16 cellular contexts compared by ENCODE assay signal in genomic region chr7:45457591-45457990, GRCh38.
DNase-seq lines count a peak whose midpoint lies in the region; ATAC-seq lines count a peak whose summit lies in the region.
"Had no signal": no experiment of that assay in that cellular context is flagged by ENCODE, and none has a peak within 500 bp of the region (broad histone marks: within the 10 kb centered on the region; RNA-seq: fewer than 3 reads in every experiment).

No MANE protein-coding gene starts in this region.

- ATAC-seq in GM18870 (IDR thresholded peaks at IDR 0.05; ENCODE audit: unreplicated experiment) (no peak), Right ventricle myocardium inferior (no peak)
- ATAC-seq: GM23338; stimulated activated memory B cell treated with anti-CD40 and anti-IgM and Interleukin-4, amounts not matched to agents 10 μg/mL and 1 μg/mL and 100 μg/mL, for 72 hours had no signal

- peak; percentile 45 for DNase-seq in NCI-H82 (lab: John Stamatoyannopoulos, UW)
- DNase-seq in NCI-H82 treated with DMSO at 0.1 percent for 48 hours (lab: John Stamatoyannopoulos, UW; ENCODE audit: unreplicated experiment): no peak
- DNase-seq in NCI-H187 treated with DMSO at 0.1 percent for 48 hours (lab: John Stamatoyannopoulos, UW): peak; percentile 46
- peak; percentile 90 for DNase-seq in NCI-H748 (lab: John Stamatoyannopoulos, UW; ENCODE audit: unreplicated experiment)
- DNase-seq in activated T-cell treated with anti-CD3 and anti-CD28 coated beads, Interleukin-2, amount 50 U/mL, for 1 hour: no peak
- DNase-seq in Right ventricle myocardium inferior (ENCODE audit: missing footprints): no peak
- DNase-seq in RKO (ENCODE audit: low spot score): no peak
- DNase-seq: activated CD4-positive, alpha-beta T cell treated with anti-CD3 and anti-CD28 coated beads for 48 hours; activated CD8-positive, alpha-beta memory T cell treated with anti-CD3 and anti-CD28 coated beads, Interleukin-2, amount 50 U/mL, for 48 hours; MV-4-11; spleen; T1000; thyroid gland had no signal

- intact Hi-C loops in Right ventricle myocardium inferior (cut with DNase I): no loop called here

Comparison
In these comparisons a context has a peak if more than half of its experiments do, and no peak if none do; other contexts are left out.
1. DNase-seq: peak in NCI-H82 (single experiment), NCI-H187 treated with DMSO at 0.1 percent for 48 hours (single experiment) and NCI-H748 (single experiment); none in NCI-H82 treated with DMSO at 0.1 percent for 48 hours (single experiment), activated T-cell treated with anti-CD3 and anti-CD28 coated beads, Interleukin-2, amount 50 U/mL, for 1 hour (single experiment), Right ventricle myocardium inferior (single experiment) and RKO (single experiment).